Comparison of ENCODE assay signal across 10 cellular contexts in genomic region chr1:183841550-183841949, GRCh38. TPM values are rescaled to one million over a fixed set of nuclear protein-coding genes. Genes with fewer than 3 reads are reported as not detected.
A peak's percentile ranks its signal among the peaks of the same experiment; 100 is the strongest.
DNase-seq lines count a peak whose midpoint lies in the region; ATAC-seq, FAIRE-seq and TF ChIP-seq lines count a peak whose summit lies in the region.
"Had no signal": no experiment of that assay in that cellular context is flagged by ENCODE, and none has a peak within 500 bp of the region (broad histone marks: within the 10 kb centered on the region; RNA-seq: fewer than 3 reads in every experiment).

No MANE protein-coding gene starts in this region.

- peaks cover 31% of the 10 kb centered on the region for H3K4me1 Mint-ChIP-seq in activated naive CD4-positive, alpha-beta T cell treated with anti-CD3 and anti-CD28 coated beads, Interleukin-2, amount 50 U/mL, for 24 hours
- peaks cover 13% of the 10 kb centered on the region for H3K4me1 Mint-ChIP-seq in activated naive CD8-positive, alpha-beta T cell treated with anti-CD3 and anti-CD28 coated beads, Interleukin-2, amount 10 ng/mL, durations not matched to agents 7 days and 5 days
- peaks cover 42% of the 10 kb centered on the region for H3K4me1 Mint-ChIP-seq in stimulated activated naive CD8-positive, alpha-beta T cell treated with anti-CD3 and anti-CD28 coated beads, Interleukin-15, Interleukin-2, amounts not matched to agents 100 ng/mL and 50 ng/mL, for 24 hours (ENCODE audit: low read depth)

- no peak for TF ChIP-seq POLR2A in HepG2 (IDR thresholded peaks at IDR 0.05; ENCODE audit: insufficient read depth in 1 of 2, low read depth in 2 of 2, low read length in 2 of 2)

- CTCF ChIA-PET in HepG2 (lab: Yijun Ruan, JAX; ENCODE audit: low intra/inter-chr PET ratio, low total read pairs), result no interaction called here

- H3K36me3 ChIP-seq in HepG2 (replicated peaks in 1 of 2; ENCODE audit: control insufficient read depth in 1 of 2, insufficient read depth in 2 of 2, low read length in 2 of 2), result no peaks in the 10 kb centered on the region

- TF ChIP-seq RAD21 in HepG2 (CRISPR knock-in tag; IDR thresholded peaks at IDR 0.05), result no peak

- H3K4me3 Mint-ChIP-seq in activated naive CD4-positive, alpha-beta T cell treated with anti-CD3 and anti-CD28 coated beads, Interleukin-2, amount 50 U/mL, for 24 hours, result peak overlapping the region; percentile 62
- H3K4me3 Mint-ChIP-seq in activated naive CD8-positive, alpha-beta T cell treated with anti-CD3 and anti-CD28 coated beads, Interleukin-2, amount 10 ng/mL, durations not matched to agents 7 days and 5 days, result no peak overlapping the region
- peak overlapping the region; percentile 58 for H3K4me3 Mint-ChIP-seq in stimulated activated naive CD8-positive, alpha-beta T cell treated with anti-CD3 and anti-CD28 coated beads, Interleukin-15, Interleukin-2, amounts not matched to agents 100 ng/mL and 50 ng/mL, for 24 hours
- H3K4me3 Mint-ChIP-seq: H9 had no signal

- no peaks in the 10 kb centered on the region for H3K27me3 ChIP-seq in HepG2 (ENCODE audit: control insufficient read depth in 1 of 2, insufficient read depth in 2 of 2, low read length in 2 of 2)

- no peak for DNase-seq in activated naive CD4-positive, alpha-beta T cell treated with anti-CD3 and anti-CD28 coated beads, Interleukin-2, amount 50 U/mL, for 16 hours
- no peak for DNase-seq in activated naive CD8-positive, alpha-beta T cell treated with anti-CD3 and anti-CD28 coated beads, Interleukin-2, amount 10 ng/mL, durations not matched to agents 7 days and 5 days
- no peak for DNase-seq in SW480 (ENCODE audit: low spot score)
- no peak for DNase-seq in DMS 273 treated with DMSO at 0.1 percent for 48 hours (lab: John Stamatoyannopoulos, UW)
- DNase-seq in HepG2 (ENCODE audit: low spot score), result no peak
- DNase-seq: H9, NCI-H524 had no signal

- H3K9me3 Mint-ChIP-seq in activated naive CD4-positive, alpha-beta T cell treated with anti-CD3 and anti-CD28 coated beads, Interleukin-2, amount 50 U/mL, for 24 hours, result no peaks in the 10 kb centered on the region
- H3K9me3 Mint-ChIP-seq in activated naive CD8-positive, alpha-beta T cell treated with anti-CD3 and anti-CD28 coated beads, Interleukin-2, amount 10 ng/mL, durations not matched to agents 7 days and 5 days, result no peaks in the 10 kb centered on the region
- no peaks in the 10 kb centered on the region for H3K9me3 Mint-ChIP-seq in stimulated activated naive CD8-positive, alpha-beta T cell treated with anti-CD3 and anti-CD28 coated beads, Interleukin-15, Interleukin-2, amounts not matched to agents 100 ng/mL and 50 ng/mL, for 24 hours
- H3K9me3 Mint-ChIP-seq: H9 had no signal

- peak overlapping the region; percentile 61 for H3K27ac Mint-ChIP-seq in activated naive CD4-positive, alpha-beta T cell treated with anti-CD3 and anti-CD28 coated beads, Interleukin-2, amount 50 U/mL, for 24 hours
- H3K27ac Mint-ChIP-seq in activated naive CD8-positive, alpha-beta T cell treated with anti-CD3 and anti-CD28 coated beads, Interleukin-2, amount 10 ng/mL, durations not matched to agents 7 days and 5 days, result peak overlapping the region; percentile 18
- peak overlapping the region; percentile 88 for H3K27ac Mint-ChIP-seq in stimulated activated naive CD8-positive, alpha-beta T cell treated with anti-CD3 and anti-CD28 coated beads, Interleukin-15, Interleukin-2, amounts not matched to agents 100 ng/mL and 50 ng/mL, for 24 hours
- H3K27ac Mint-ChIP-seq: H9 had no signal

- H3K4me3 ChIP-seq in HepG2 (replicated peaks in 1 of 3; ENCODE audit: insufficient read depth in 1 of 3, low read depth in 2 of 3, low read length in 3 of 3), result no peak overlapping the region

- no peaks in the 10 kb centered on the region for H3K79me2 ChIP-seq in HepG2 (ENCODE audit: insufficient read depth, low read length)

- H4K20me1 ChIP-seq in HepG2 (ENCODE audit: insufficient read depth, low read length), result no peaks in the 10 kb centered on the region

- no TSS peak for BruUV-seq in HepG2 (replicated peaks; lab: Mats Ljungman, UMichigan)

- no peak overlapping the region for H3K4me2 ChIP-seq in HepG2 (ENCODE audit: low read depth, low read length)

- no peaks in the 10 kb centered on the region for H3K27me3 Mint-ChIP-seq in activated naive CD4-positive, alpha-beta T cell treated with anti-CD3 and anti-CD28 coated beads, Interleukin-2, amount 50 U/mL, for 24 hours
- H3K27me3 Mint-ChIP-seq in activated naive CD8-positive, alpha-beta T cell treated with anti-CD3 and anti-CD28 coated beads, Interleukin-2, amount 10 ng/mL, durations not matched to agents 7 days and 5 days, result no peaks in the 10 kb centered on the region
- H3K27me3 Mint-ChIP-seq in stimulated activated naive CD8-positive, alpha-beta T cell treated with anti-CD3 and anti-CD28 coated beads, Interleukin-15, Interleukin-2, amounts not matched to agents 100 ng/mL and 50 ng/mL, for 24 hours, result no peaks in the 10 kb centered on the region

- POLR2A ChIA-PET in activated naive CD8-positive, alpha-beta T cell treated with anti-CD3 and anti-CD28 coated beads, Interleukin-2, amount 10 ng/mL, durations not matched to agents 7 days and 5 days (lab: Charles Lee), result no interaction called here
- POLR2A ChIA-PET in HepG2 (lab: Yijun Ruan, JAX), result no interaction called here

- ATAC-seq in HG02870 (IDR thresholded peaks at IDR 0.05; ENCODE audit: unreplicated experiment) (peak; percentile 53), HepG2 (no peak)
- no peak for ATAC-seq in activated naive CD8-positive, alpha-beta T cell treated with anti-CD3 and anti-CD28 coated beads, Interleukin-2, amount 10 ng/mL, durations not matched to agents 7 days and 5 days (ENCODE audit: low read depth)

- H3K9me3 ChIP-seq in HepG2 (ENCODE audit: low read length), result no peaks in the 10 kb centered on the region

- no peak for TF ChIP-seq EP300 in HepG2 (IDR thresholded peaks at IDR 0.05; ENCODE audit: low read depth in 2 of 2, low read length in 2 of 2)
- no peak for TF ChIP-seq EP300 in HepG2 (CRISPR knock-in tag; IDR thresholded peaks at IDR 0.05; ENCODE audit: borderline replicate concordance)

- H2AFZ ChIP-seq in HepG2 (ENCODE audit: low read length), result no peak overlapping the region

- peaks cover 36% of the 10 kb centered on the region for H3K4me1 ChIP-seq in HepG2 (ENCODE audit: insufficient read depth, low read length)

- in situ Hi-C loops in HepG2 (cut with HindIII; ENCODE audit: extremely low pct_ligation_motif_present, low pct_unique_long_range_greater_than_20kb), result no loop called here

- H3K36me3 Mint-ChIP-seq in activated naive CD4-positive, alpha-beta T cell treated with anti-CD3 and anti-CD28 coated beads, Interleukin-2, amount 50 U/mL, for 24 hours, result peaks cover 3% of the 10 kb centered on the region
- H3K36me3 Mint-ChIP-seq in activated naive CD8-positive, alpha-beta T cell treated with anti-CD3 and anti-CD28 coated beads, Interleukin-2, amount 10 ng/mL, durations not matched to agents 7 days and 5 days, result peaks cover 6% of the 10 kb centered on the region
- H3K36me3 Mint-ChIP-seq in stimulated activated naive CD8-positive, alpha-beta T cell treated with anti-CD3 and anti-CD28 coated beads, Interleukin-15, Interleukin-2, amounts not matched to agents 100 ng/mL and 50 ng/mL, for 24 hours (ENCODE audit: low read depth), result no peaks in the 10 kb centered on the region

- no peak for FAIRE-seq in HepG2 (lab: Jason Lieb, UNC)

- no peak overlapping the region for H3K27ac ChIP-seq in HepG2 (ENCODE audit: extremely low read length, insufficient read depth, low read length)

- no peak for TF ChIP-seq CTCF in HepG2 (CRISPR knock-in tag; IDR thresholded peaks at IDR 0.05)

- H3K9ac ChIP-seq in HepG2 (ENCODE audit: insufficient read depth, low read depth, low read length), result no peak overlapping the region

- intact Hi-C loops in HepG2 (cut with micrococcal nuclease; ENCODE audit: unreplicated experiment), result loop anchor here (5.0 to 10.0 kb wide), 4 partner anchors 34 to 193 kb away; partner anchors contain the start of genes COLGALT2 and RGL1

- 40% methylated on average over 1 of the region's 1 CpG for WGBS in HepG2 (ENCODE audit: low lambda C conversion rate)

TF ChIP-seq in HepG2, 621 proteins besides CTCF, POLR2A, EP300 and RAD21 (continues in another document):
- TF ChIP-seq NCOA5 (CRISPR knock-in tag; IDR thresholded peaks at IDR 0.05) (no peak), HNRNPK (IDR thresholded peaks at IDR 0.05; ENCODE audit: low read depth, low read length, poor library complexity, severe bottlenecking) (no peak), FOXO1 (CRISPR knock-in tag; IDR thresholded peaks at IDR 0.05) (no peak), CEBPG (CRISPR knock-in tag; IDR thresholded peaks at IDR 0.05) (no peak)

RNA-seq across cellular contexts. Expression of gene RGL1, which starts 36.6 kb away (rescaled TPM):
- total RNA-seq in activated naive CD8-positive, alpha-beta T cell treated with anti-CD3 and anti-CD28 coated beads, Interleukin-2, amount 10 ng/mL, durations not matched to agents 7 days and 5 days, result 1 to 10 TPM; 2.7 to 3.4 TPM
- total RNA-seq in HepG2 (2016; rRNA removed; fragmentation: Illumina TruSeq; extraction: Trizol), result 4.7 and 5.7 TPM in 2 replicates
- total RNA-seq in HepG2 (2016; cell fraction: cytosol; rRNA removed; fragmentation: Illumina TruSeq; extraction: Trizol; ENCODE audit: low read depth), result 0.81 and 1.1 TPM in 2 replicates
- 4.3 and 5.7 TPM in 2 replicates for total RNA-seq in HepG2 (2016; cell fraction: insoluble cytoplasmic fraction; rRNA removed; fragmentation: Illumina TruSeq; extraction: Trizol)
- total RNA-seq in HepG2 (2016; cell fraction: membrane; rRNA removed; fragmentation: Illumina TruSeq; extraction: Trizol), result 2.6 and 2.8 TPM in 2 replicates
- 5.2 and 5.9 TPM in 2 replicates for total RNA-seq in HepG2 (2016; cell fraction: nucleus; rRNA removed; fragmentation: Illumina TruSeq; extraction: Trizol)
- polyA plus RNA-seq in HepG2 (2011; rRNA removed), result 3.4 and 3.5 TPM in 2 replicates
- polyA plus RNA-seq in HepG2 (2011; cell fraction: cytosol; rRNA removed), result 2.4 and 3.1 TPM in 2 replicates
- polyA plus RNA-seq in HepG2 (2011; cell fraction: nucleus; rRNA removed), result 2.7 and 2.8 TPM in 2 replicates
- polyA plus RNA-seq in HepG2 (2012), result 1.8 and 1.9 TPM in 2 replicates
- 0.16 and 0.20 TPM in 2 replicates for polyA plus RNA-seq in HepG2 (2016; cell fraction: cytosol; fragmentation: Illumina TruSeq; extraction: Trizol; ENCODE audit: low read depth)
- 5.0 and 5.2 TPM in 2 replicates for polyA plus RNA-seq in HepG2 (2016; cell fraction: insoluble cytoplasmic fraction; fragmentation: Illumina TruSeq; extraction: Trizol; ENCODE audit: low read depth)
- 1.2 and 1.3 TPM in 2 replicates for polyA plus RNA-seq in HepG2 (2016; cell fraction: membrane; fragmentation: Illumina TruSeq; extraction: Trizol; ENCODE audit: low read depth)
- 5.2 and 5.4 TPM in 2 replicates for polyA plus RNA-seq in HepG2 (2016; cell fraction: nucleus; fragmentation: Illumina TruSeq; extraction: Trizol; ENCODE audit: insufficient read depth, low read depth)
- 1.8 and 3.3 TPM in 2 replicates for polyA minus RNA-seq in HepG2 (2011; rRNA and poly(A)+ RNA removed; ENCODE audit: low replicate concordance)
- polyA minus RNA-seq in HepG2 (2011; cell fraction: cytosol; rRNA and poly(A)+ RNA removed), result 2.6 and 3.0 TPM in 2 replicates
- 6.7 and 7.7 TPM in 2 replicates for polyA minus RNA-seq in HepG2 (2011; cell fraction: nucleus; rRNA and poly(A)+ RNA removed)

Comparison
In these comparisons a context has a peak if more than half of its experiments do, and no peak if none do; other contexts are left out.
1. H3K27ac Mint-ChIP-seq: peak in every context shown above with its lines; median percentile 88 in stimulated activated naive CD8-positive, alpha-beta T cell treated with anti-CD3 and anti-CD28 coated beads, Interleukin-15, Interleukin-2, amounts not matched to agents 100 ng/mL and 50 ng/mL, for 24 hours; 61 in activated naive CD4-positive, alpha-beta T cell treated with anti-CD3 and anti-CD28 coated beads, Interleukin-2, amount 50 U/mL, for 24 hours; 18 in activated naive CD8-positive, alpha-beta T cell treated with anti-CD3 and anti-CD28 coated beads, Interleukin-2, amount 10 ng/mL, durations not matched to agents 7 days and 5 days.